ENCODE assay signal across 22 cellular contexts in the genomic region with DNA sequence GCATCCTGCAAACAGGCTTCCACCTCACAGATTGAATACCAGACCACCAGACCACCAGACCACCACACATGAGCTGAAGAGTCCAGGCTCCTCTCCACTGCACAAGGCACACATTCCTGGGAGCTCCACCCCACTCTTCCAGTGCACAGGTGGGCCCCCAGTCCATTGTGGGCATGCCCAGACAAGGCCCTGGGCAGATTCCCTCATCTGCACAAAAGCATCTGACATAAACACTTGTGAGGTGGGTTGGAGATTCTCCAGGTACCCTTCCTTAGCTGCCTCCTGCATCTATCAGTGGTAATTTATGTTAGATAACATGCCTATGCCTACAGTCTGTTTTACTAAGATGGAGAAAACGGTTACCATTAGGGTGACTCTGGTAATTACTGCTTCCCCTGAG.
"Had no signal": no experiment of that assay in that cellular context is flagged by ENCODE, and none has a peak within 500 bp of the region (broad histone marks: within the 10 kb centered on the region; RNA-seq: fewer than 3 reads in every experiment).

No MANE protein-coding gene starts in this region.

- H3K36me3 ChIP-seq: cardiac muscle cell, left lung, ovary, right atrium auricular region, thoracic aorta had no signal

- FAIRE-seq: TTC549 had no signal

- H3K9me3 ChIP-seq: left lung, neutrophil, ovary, psoas muscle, right atrium auricular region, thoracic aorta had no signal

- H3K4me1 Mint-ChIP-seq: activated naive CD4-positive, alpha-beta T cell treated with anti-CD3 and anti-CD28 coated beads, Interleukin-2, amount 10 ng/mL, durations not matched to agents 7 days and 5 days; immature natural killer cell had no signal

- H3K9me3 Mint-ChIP-seq: activated naive CD4-positive, alpha-beta T cell treated with anti-CD3 and anti-CD28 coated beads, Interleukin-2, amount 10 ng/mL, durations not matched to agents 7 days and 5 days; immature natural killer cell had no signal

- DNase-seq: activated CD4-positive, alpha-beta T cell treated with anti-CD3 and anti-CD28 coated beads, Interleukin-2, amount 50 U/mL, for 4 hours; activated naive CD4-positive, alpha-beta T cell treated with anti-CD3 and anti-CD28 coated beads, Interleukin-2, amount 10 ng/mL, durations not matched to agents 7 days and 5 days; activated T-cell treated with anti-CD3 and anti-CD28 coated beads, Interleukin-2, amount 50 U/mL, for 48 hours; amygdala; foreskin fibroblast; immature natural killer cell; kidney glomerular epithelial cell; left lung; naive thymus-derived CD8-positive, alpha-beta T cell; ovary; psoas muscle; stimulated activated CD4-positive, alpha-beta T cell treated with anti-CD3 and anti-CD28 coated beads, Interleukin-4, amount 100 ng/mL, for 24 hours; stimulated activated naive CD4-positive, alpha-beta T cell treated with Interleukin-2 at 50 U/mL for 16 hours; T-helper 1 cell had no signal

- H3K27ac Mint-ChIP-seq: activated naive CD4-positive, alpha-beta T cell treated with anti-CD3 and anti-CD28 coated beads, Interleukin-2, amount 10 ng/mL, durations not matched to agents 7 days and 5 days; immature natural killer cell; mesothelial cell of epicardium; naive thymus-derived CD8-positive, alpha-beta T cell; WTC11 had no signal

- H3K36me3 Mint-ChIP-seq: activated naive CD4-positive, alpha-beta T cell treated with anti-CD3 and anti-CD28 coated beads, Interleukin-2, amount 10 ng/mL, durations not matched to agents 7 days and 5 days; immature natural killer cell had no signal

- H3K4me3 ChIP-seq: cardiac muscle cell, left lung, lung, ovary, psoas muscle, right atrium auricular region, thoracic aorta had no signal

- H3K27me3 ChIP-seq: cardiac muscle cell, left lung, neutrophil, ovary, right atrium auricular region had no signal

- H3K27ac ChIP-seq: cardiac muscle cell, left lung, neutrophil, ovary, psoas muscle, right atrium auricular region, thoracic aorta had no signal

- ATAC-seq: left lung; naive thymus-derived CD8-positive, alpha-beta T cell; psoas muscle; WTC11 had no signal

- H3K4me3 Mint-ChIP-seq: activated naive CD4-positive, alpha-beta T cell treated with anti-CD3 and anti-CD28 coated beads, Interleukin-2, amount 10 ng/mL, durations not matched to agents 7 days and 5 days; immature natural killer cell; mesothelial cell of epicardium; naive thymus-derived CD8-positive, alpha-beta T cell; WTC11 had no signal

- H3K27me3 Mint-ChIP-seq: activated naive CD4-positive, alpha-beta T cell treated with anti-CD3 and anti-CD28 coated beads, Interleukin-2, amount 10 ng/mL, durations not matched to agents 7 days and 5 days had no signal

- H3K4me1 ChIP-seq: left lung had no signal
